1 cellular context compared by ENCODE assay signal in genomic region chr1:225874431-225874830, GRCh38.
TF ChIP-seq lines count a peak whose summit lies in the region.

No MANE protein-coding gene starts in this region.

TF ChIP-seq in HCT116, 20 proteins besides CTCF, POLR2A, EP300 and RAD21 (continued from another document):
- TF ChIP-seq REST (IDR thresholded peaks at IDR 0.05; ENCODE audit: low read depth) (no peak), CEBPB (IDR thresholded peaks at IDR 0.05; ENCODE audit: low read depth) (no peak), SP1 (IDR thresholded peaks at IDR 0.05; ENCODE audit: low read depth) (no peak), EZH2phosphoT487 (IDR thresholded peaks at IDR 0.05; ENCODE audit: borderline replicate concordance) (no peak), YY1 (IDR thresholded peaks at IDR 0.05; ENCODE audit: extremely low read depth, insufficient replicate concordance, low read depth, low read length) (no peak)
